8 cellular contexts compared by ENCODE assay signal in the genomic region with DNA sequence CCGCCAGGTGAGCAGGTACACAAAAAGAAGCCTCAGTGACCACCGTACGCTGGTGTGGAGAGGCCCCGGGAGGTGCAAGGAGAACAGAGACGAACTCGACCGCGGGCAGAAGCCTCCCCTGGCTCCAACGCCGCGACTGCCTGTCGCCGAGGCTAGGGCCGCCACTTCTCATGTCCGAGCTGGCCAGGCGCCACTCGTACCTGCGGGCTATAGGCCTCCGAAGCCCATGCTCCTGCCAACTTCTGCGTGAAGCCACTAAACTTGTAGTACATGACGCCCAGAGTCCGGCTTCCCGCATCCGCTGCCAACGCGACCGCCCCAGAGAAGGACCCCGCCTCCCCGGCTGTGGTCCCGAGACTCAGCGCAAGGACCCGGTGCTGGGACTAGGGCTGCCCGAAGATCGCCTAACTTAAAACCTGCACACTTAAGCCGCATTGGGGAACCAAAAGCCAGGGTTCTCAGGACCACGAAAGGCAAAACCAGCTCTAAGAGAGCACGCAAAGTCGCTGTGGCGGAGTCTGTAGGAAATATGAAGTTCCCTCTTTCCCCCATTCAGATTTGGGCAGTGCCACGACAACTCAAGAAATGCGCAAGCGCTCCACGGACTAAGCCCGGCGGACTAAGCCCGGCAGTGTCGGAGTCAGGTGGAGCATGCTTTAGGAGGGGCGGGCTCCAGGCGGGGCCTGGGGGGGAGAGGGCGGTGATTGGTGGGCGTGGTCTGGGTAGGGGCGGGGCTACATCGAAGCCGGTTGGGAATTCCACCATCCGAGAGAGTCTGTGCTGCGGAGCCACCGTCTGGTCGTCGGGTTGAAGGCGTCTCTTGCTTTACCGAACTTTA. TPM values are rescaled to one million over a fixed set of nuclear protein-coding genes. Genes with fewer than 3 reads are reported as not detected.
DNase-seq lines count a peak whose midpoint lies in the region; ATAC-seq and TF ChIP-seq lines count a peak whose summit lies in the region.

A gene with protein sequence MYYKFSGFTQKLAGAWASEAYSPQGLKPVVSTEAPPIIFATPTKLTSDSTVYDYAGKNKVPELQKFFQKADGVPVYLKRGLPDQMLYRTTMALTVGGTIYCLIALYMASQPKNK (minus strand): TSS at position 328 of the 838 bp plus-strand sequence. CDS start 56 bp downstream, at position 272.

- H3K4me1 Mint-ChIP-seq in activated B cell treated with CpG ODN at 0.5 μM for 24 hours (peaks cover 44% of the 10 kb centered on the region), immature natural killer cell (peaks cover 50 to 63% of the 10 kb centered on the region in 2 donors)

- ATAC-seq in HG03196 (IDR thresholded peaks at IDR 0.05; ENCODE audit: unreplicated experiment), result peak; percentile 94
- ATAC-seq in activated B cell treated with CpG ODN at 0.5 μM for 24 hours (ENCODE audit: low read depth), result peak; percentile 95

- CTCF ChIA-PET in activated B cell treated with CpG ODN at 0.5 μM for 24 hours (lab: Charles Lee), result interaction anchor here (0.7 to 1.2 kb wide), 2 partner anchors 33 to 273 kb away, joined by 3 to 4 read pairs; no protein-coding TSS in a partner anchor

- H3K9me3 Mint-ChIP-seq in activated B cell treated with CpG ODN at 0.5 μM for 24 hours (no peaks in the 10 kb centered on the region), immature natural killer cell (no peaks in the 10 kb centered on the region)

- H3K4me1 ChIP-seq in spleen, result peaks cover 14 to 56% (median 41%) of the 10 kb centered on the region in 6 donors

- H3K4me3 Mint-ChIP-seq in activated B cell treated with CpG ODN at 0.5 μM for 24 hours (peak within 1 kb of the TSS; percentile 94), immature natural killer cell (peak within 1 kb of the TSS; percentile 87 to 96 (median 92))

- peaks cover 0 to 6% (median 0%) of the 10 kb centered on the region in 6 donors for H3K36me3 ChIP-seq in spleen

- H3K36me3 Mint-ChIP-seq in activated B cell treated with CpG ODN at 0.5 μM for 24 hours (ENCODE audit: low read depth) (peaks cover 13% of the 10 kb centered on the region), immature natural killer cell (no peaks in the 10 kb centered on the region)

- peak within 1 kb of the TSS; percentile 100 for H3K27ac ChIP-seq in caudate nucleus (ENCODE audit: low read depth, low read length)
- peak within 1 kb of the TSS; percentile 80 to 98 (median 97) for H3K27ac ChIP-seq in spleen

- intact Hi-C loops in activated B cell treated with CpG ODN at 0.5 μM for 24 hours (cut with micrococcal nuclease), result loop anchor here (1.0 to 5.0 kb wide), 12 partner anchors 64 to 1807 kb away; a partner anchor contains a TSS
- intact Hi-C loops in spleen (cut with DNase I; ENCODE audit: low total_unique reads), result no loop called here

- H3K27me3 ChIP-seq in spleen (replicated peaks in 1 of 7), result no peaks in the 10 kb centered on the region

- H3K27ac Mint-ChIP-seq in activated B cell treated with CpG ODN at 0.5 μM for 24 hours (peak within 1 kb of the TSS; percentile 99), immature natural killer cell (peak within 1 kb of the TSS; percentile 95 to 97 (median 96))

- H3K9me3 ChIP-seq in spleen, result no peaks in the 10 kb centered on the region

- POLR2A ChIA-PET in activated B cell treated with CpG ODN at 0.5 μM for 24 hours (lab: Charles Lee), result interaction anchor here (1.2 to 1.6 kb wide), 2 partner anchors 259 to 450 kb away, joined by 3 to 5 read pairs; no protein-coding TSS in a partner anchor

- in situ Hi-C loops in GM18951 (cut with MboI; ENCODE audit: low sequenced_read_pairs, unreplicated experiment), result loop anchor here (25.0 kb wide), 1 partner anchor 499 kb away; no protein-coding TSS in a partner anchor

- DNase-seq in AG09309 (ENCODE audit: low read depth) (peak; percentile 81), NCI-H345 (lab: John Stamatoyannopoulos, UW) (peak; percentile 96), activated B cell treated with CpG ODN at 0.5 μM for 24 hours (peak; percentile 90), caudate nucleus (lab: John Stamatoyannopoulos, UW) (peak; percentile 80 to 99 (median 97)), immature natural killer cell (peak; percentile 96 to 97 (median 96)), spleen (peak; percentile 99)

- peaks cover 4% of the 10 kb centered on the region for H3K27me3 Mint-ChIP-seq in activated B cell treated with CpG ODN at 0.5 μM for 24 hours
- peaks cover 0 to 17% (median 8%) of the 10 kb centered on the region in 3 donors for H3K27me3 Mint-ChIP-seq in immature natural killer cell (ENCODE audit: low read depth in 3 of 3)

- peak; percentile 20 for TF ChIP-seq CTCF in AG09309 (IDR thresholded peaks at IDR 0.05; ENCODE audit: control insufficient read depth, insufficient read depth, low read depth, low read length, missing control alignments)
- TF ChIP-seq CTCF in activated B cell treated with CpG ODN at 0.5 μM for 24 hours (IDR thresholded peaks at IDR 0.05), result no peak
- TF ChIP-seq CTCF in spleen (IDR thresholded peaks at IDR 0.05 in 8 of 11, conservative IDR thresholded peaks at IDR 0.05 in 3 of 11), result peak in 4 of 11 experiments; percentile 15 to 44 (median 22)

- H3K4me3 ChIP-seq in AG09309 (ENCODE audit: control insufficient read depth, low read depth, low read length) (peak within 1 kb of the TSS; percentile 73), spleen (peak within 1 kb of the TSS; percentile 56 to 97 (median 84))

- peak; percentile 72 for TF ChIP-seq POLR2A in GM18951 (IDR thresholded peaks at IDR 0.05; ENCODE audit: extremely low read depth, insufficient read depth, insufficient read length)
- TF ChIP-seq POLR2A in spleen (IDR thresholded peaks at IDR 0.05), result peak in 2 of 3 donors; percentile 39 to 46

- 0 to 1% (median 1%) methylated on average over 43 to 61 of the region's 61 CpGs for WGBS in spleen, 5 donors

RNA-seq across cellular contexts. Expression of the gene that starts here (rescaled TPM):
- total RNA-seq in activated B cell treated with CpG ODN at 0.5 μM for 24 hours, result 84.2 and 86.4 TPM in 2 replicates
- 100 to 1,000 TPM; 172 to 205 (median 202) TPM for polyA plus RNA-seq in immature natural killer cell
- total RNA-seq in spleen, result 100 to 1,000 TPM in 3 of 7 donors, 10 to 100 TPM in 4; 63.3 to 118 (median 74.0) TPM
- polyA plus RNA-seq in spleen, result 100 to 1,000 TPM in 2 of 3 donors, 10 to 100 TPM in 1; 98.3 to 144 (median 118) TPM

Comparison
In these comparisons a context has a peak if more than half of its experiments do, and no peak if none do; other contexts are left out.
1. Peak in every context shown above with its lines: DNase-seq, ATAC-seq, H3K4me3 ChIP-seq and H3K27ac ChIP-seq.